Comparison of ENCODE assay signal across 1 cellular context in the genomic region with DNA sequence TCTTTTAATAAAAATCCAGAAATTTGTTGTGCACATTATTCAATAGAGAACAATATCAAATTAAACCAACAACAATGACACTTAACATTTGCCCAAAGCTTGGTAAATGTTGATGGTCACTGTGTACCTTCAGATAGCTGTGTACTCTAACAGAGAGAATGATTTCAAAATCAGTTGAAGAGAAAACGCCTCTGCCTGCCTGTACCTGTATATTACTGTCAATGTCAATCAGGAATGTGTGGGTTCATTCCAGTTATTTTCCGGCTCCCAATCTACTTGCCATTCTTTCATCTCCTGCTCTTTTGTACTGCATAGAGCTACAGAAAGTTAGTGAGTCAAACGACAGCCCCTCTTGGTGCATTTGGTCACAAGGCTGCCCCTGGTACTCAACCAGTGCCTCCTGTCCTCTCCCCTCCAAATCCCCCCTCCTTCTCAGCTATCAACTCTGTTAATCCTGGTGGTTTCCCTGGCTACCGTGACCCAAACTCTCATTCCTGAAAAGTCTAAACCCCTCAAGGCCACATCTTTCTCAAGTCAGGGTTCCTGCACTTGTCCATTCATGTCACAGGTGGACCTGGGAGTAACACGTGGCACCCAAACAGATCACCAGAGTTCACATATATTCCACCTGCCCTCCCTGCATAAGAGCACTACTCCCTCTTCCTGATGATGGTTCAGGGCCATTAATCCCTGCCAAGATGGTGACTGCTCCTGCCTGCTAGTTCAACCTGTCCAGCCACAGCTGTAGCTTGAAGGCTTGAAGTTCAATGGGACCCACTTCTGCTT.
TF ChIP-seq lines count a peak whose summit lies in the region.

No MANE protein-coding gene starts in this region.

TF ChIP-seq in HepG2, 621 proteins besides CTCF, POLR2A, EP300 and RAD21 (continued from another document):
- TF ChIP-seq, protein P1, sequence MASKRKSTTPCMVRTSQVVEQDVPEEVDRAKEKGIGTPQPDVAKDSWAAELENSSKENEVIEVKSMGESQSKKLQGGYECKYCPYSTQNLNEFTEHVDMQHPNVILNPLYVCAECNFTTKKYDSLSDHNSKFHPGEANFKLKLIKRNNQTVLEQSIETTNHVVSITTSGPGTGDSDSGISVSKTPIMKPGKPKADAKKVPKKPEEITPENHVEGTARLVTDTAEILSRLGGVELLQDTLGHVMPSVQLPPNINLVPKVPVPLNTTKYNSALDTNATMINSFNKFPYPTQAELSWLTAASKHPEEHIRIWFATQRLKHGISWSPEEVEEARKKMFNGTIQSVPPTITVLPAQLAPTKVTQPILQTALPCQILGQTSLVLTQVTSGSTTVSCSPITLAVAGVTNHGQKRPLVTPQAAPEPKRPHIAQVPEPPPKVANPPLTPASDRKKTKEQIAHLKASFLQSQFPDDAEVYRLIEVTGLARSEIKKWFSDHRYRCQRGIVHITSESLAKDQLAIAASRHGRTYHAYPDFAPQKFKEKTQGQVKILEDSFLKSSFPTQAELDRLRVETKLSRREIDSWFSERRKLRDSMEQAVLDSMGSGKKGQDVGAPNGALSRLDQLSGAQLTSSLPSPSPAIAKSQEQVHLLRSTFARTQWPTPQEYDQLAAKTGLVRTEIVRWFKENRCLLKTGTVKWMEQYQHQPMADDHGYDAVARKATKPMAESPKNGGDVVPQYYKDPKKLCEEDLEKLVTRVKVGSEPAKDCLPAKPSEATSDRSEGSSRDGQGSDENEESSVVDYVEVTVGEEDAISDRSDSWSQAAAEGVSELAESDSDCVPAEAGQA (IDR thresholded peaks at IDR 0.05; ENCODE audit: low read depth) = no peak
- TF ChIP-seq, protein P1 (CRISPR knock-in tag; IDR thresholded peaks at IDR 0.05; ENCODE audit: borderline replicate concordance) = no peak
- TF ChIP-seq ZNF343 (CRISPR knock-in tag; IDR thresholded peaks at IDR 0.05) (no peak), ATRX (CRISPR knock-in tag; IDR thresholded peaks at IDR 0.05; ENCODE audit: borderline replicate concordance) (no peak), DNMT1 (CRISPR knock-in tag; IDR thresholded peaks at IDR 0.05) (no peak; the same call in 1 of the 2 replicates), ZBTB1 (CRISPR knock-in tag; IDR thresholded peaks at IDR 0.05; ENCODE audit: borderline replicate concordance) (no peak), ZNF552 (CRISPR knock-in tag; IDR thresholded peaks at IDR 0.05; ENCODE audit: borderline replicate concordance) (0 out of 2 replicates have a peak, but pooled peaks have one; percentile 62), SIN3A (IDR thresholded peaks at IDR 0.05; ENCODE audit: borderline replicate concordance, low read depth, low read length) (no peak), ZNF263 (CRISPR knock-in tag; IDR thresholded peaks at IDR 0.05) (no peak; the same call in 1 of the 2 replicates), ZNF777 (CRISPR knock-in tag; IDR thresholded peaks at IDR 0.05) (no peak), ZNF615 (CRISPR knock-in tag; IDR thresholded peaks at IDR 0.05; ENCODE audit: borderline replicate concordance) (no peak; the same call in 1 of the 2 replicates), ZNF775 (CRISPR knock-in tag; IDR thresholded peaks at IDR 0.05; ENCODE audit: borderline replicate concordance) (no peak), ZNF562 (CRISPR knock-in tag; IDR thresholded peaks at IDR 0.05; ENCODE audit: borderline replicate concordance) (no peak), ZNF546 (CRISPR knock-in tag; conservative IDR thresholded peaks at IDR 0.05) (peak; percentile 64; the same call in 1 of the 2 replicates), ZNF331 (CRISPR knock-in tag; IDR thresholded peaks at IDR 0.05) (no peak), XBP1 (CRISPR knock-in tag; IDR thresholded peaks at IDR 0.05) (no peak), MTF1 (CRISPR knock-in tag; IDR thresholded peaks at IDR 0.05) (no peak), ZNF24 (IDR thresholded peaks at IDR 0.05) (no peak), FOXA1 (IDR thresholded peaks at IDR 0.05) (no peak), FOXA1 (CRISPR knock-in tag; IDR thresholded peaks at IDR 0.05) (no peak), MLLT10 (CRISPR knock-in tag; IDR thresholded peaks at IDR 0.05) (no peak), PAF1 (CRISPR knock-in tag; IDR thresholded peaks at IDR 0.05) (no peak)
- TF ChIP-seq, protein P2, sequence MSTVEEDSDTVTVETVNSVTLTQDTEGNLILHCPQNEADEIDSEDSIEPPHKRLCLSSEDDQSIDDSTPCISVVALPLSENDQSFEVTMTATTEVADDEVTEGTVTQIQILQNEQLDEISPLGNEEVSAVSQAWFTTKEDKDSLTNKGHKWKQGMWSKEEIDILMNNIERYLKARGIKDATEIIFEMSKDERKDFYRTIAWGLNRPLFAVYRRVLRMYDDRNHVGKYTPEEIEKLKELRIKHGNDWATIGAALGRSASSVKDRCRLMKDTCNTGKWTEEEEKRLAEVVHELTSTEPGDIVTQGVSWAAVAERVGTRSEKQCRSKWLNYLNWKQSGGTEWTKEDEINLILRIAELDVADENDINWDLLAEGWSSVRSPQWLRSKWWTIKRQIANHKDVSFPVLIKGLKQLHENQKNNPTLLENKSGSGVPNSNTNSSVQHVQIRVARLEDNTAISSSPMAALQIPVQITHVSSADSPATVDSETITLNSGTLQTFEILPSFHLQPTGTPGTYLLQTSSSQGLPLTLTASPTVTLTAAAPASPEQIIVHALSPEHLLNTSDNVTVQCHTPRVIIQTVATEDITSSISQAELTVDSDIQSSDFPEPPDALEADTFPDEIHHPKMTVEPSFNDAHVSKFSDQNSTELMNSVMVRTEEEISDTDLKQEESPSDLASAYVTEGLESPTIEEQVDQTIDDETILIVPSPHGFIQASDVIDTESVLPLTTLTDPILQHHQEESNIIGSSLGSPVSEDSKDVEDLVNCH (CRISPR knock-in tag; IDR thresholded peaks at IDR 0.05) = no peak
- TF ChIP-seq, protein P3, sequence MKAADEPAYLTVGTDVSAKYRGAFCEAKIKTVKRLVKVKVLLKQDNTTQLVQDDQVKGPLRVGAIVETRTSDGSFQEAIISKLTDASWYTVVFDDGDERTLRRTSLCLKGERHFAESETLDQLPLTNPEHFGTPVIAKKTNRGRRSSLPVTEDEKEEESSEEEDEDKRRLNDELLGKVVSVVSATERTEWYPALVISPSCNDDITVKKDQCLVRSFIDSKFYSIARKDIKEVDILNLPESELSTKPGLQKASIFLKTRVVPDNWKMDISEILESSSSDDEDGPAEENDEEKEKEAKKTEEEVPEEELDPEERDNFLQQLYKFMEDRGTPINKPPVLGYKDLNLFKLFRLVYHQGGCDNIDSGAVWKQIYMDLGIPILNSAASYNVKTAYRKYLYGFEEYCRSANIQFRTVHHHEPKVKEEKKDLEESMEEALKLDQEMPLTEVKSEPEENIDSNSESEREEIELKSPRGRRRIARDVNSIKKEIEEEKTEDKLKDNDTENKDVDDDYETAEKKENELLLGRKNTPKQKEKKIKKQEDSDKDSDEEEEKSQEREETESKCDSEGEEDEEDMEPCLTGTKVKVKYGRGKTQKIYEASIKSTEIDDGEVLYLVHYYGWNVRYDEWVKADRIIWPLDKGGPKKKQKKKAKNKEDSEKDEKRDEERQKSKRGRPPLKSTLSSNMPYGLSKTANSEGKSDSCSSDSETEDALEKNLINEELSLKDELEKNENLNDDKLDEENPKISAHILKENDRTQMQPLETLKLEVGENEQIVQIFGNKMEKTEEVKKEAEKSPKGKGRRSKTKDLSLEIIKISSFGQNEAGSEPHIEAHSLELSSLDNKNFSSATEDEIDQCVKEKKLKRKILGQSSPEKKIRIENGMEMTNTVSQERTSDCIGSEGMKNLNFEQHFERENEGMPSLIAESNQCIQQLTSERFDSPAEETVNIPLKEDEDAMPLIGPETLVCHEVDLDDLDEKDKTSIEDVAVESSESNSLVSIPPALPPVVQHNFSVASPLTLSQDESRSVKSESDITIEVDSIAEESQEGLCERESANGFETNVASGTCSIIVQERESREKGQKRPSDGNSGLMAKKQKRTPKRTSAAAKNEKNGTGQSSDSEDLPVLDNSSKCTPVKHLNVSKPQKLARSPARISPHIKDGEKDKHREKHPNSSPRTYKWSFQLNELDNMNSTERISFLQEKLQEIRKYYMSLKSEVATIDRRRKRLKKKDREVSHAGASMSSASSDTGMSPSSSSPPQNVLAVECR (CRISPR knock-in tag; IDR thresholded peaks at IDR 0.05; ENCODE audit: borderline replicate concordance) = 0 out of 2 replicates have a peak, but pooled peaks have one; percentile 28
- TF ChIP-seq, protein P4, sequence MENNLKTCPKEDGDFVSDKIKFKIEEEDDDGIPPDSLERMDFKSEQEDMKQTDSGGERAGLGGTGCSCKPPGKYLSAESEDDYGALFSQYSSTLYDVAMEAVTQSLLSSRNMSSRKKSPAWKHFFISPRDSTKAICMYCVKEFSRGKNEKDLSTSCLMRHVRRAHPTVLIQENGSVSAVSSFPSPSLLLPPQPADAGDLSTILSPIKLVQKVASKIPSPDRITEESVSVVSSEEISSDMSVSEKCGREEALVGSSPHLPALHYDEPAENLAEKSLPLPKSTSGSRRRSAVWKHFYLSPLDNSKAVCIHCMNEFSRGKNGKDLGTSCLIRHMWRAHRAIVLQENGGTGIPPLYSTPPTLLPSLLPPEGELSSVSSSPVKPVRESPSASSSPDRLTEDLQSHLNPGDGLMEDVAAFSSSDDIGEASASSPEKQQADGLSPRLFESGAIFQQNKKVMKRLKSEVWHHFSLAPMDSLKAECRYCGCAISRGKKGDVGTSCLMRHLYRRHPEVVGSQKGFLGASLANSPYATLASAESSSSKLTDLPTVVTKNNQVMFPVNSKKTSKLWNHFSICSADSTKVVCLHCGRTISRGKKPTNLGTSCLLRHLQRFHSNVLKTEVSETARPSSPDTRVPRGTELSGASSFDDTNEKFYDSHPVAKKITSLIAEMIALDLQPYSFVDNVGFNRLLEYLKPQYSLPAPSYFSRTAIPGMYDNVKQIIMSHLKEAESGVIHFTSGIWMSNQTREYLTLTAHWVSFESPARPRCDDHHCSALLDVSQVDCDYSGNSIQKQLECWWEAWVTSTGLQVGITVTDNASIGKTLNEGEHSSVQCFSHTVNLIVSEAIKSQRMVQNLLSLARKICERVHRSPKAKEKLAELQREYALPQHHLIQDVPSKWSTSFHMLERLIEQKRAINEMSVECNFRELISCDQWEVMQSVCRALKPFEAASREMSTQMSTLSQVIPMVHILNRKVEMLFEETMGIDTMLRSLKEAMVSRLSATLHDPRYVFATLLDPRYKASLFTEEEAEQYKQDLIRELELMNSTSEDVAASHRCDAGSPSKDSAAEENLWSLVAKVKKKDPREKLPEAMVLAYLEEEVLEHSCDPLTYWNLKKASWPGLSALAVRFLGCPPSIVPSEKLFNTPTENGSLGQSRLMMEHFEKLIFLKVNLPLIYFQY (CRISPR knock-in tag; IDR thresholded peaks at IDR 0.05; ENCODE audit: borderline replicate concordance) = no peak
